Comparison of ENCODE assay signal across 10 cellular contexts in genomic region chr2:128362889-128363228, GRCh38. TPM values are rescaled to one million over a fixed set of nuclear protein-coding genes. Genes with fewer than 3 reads are reported as not detected.
DNase-seq lines count a peak whose midpoint lies in the region; ATAC-seq, FAIRE-seq and TF ChIP-seq lines count a peak whose summit lies in the region.
"Had no signal": no experiment of that assay in that cellular context is flagged by ENCODE, and none has a peak within 500 bp of the region (broad histone marks: within the 10 kb centered on the region; RNA-seq: fewer than 3 reads in every experiment).

No MANE protein-coding gene starts in this region.

- H2AFZ ChIP-seq in astrocyte (ENCODE audit: low read depth, low read length) (no peak overlapping the region), keratinocyte (ENCODE audit: control insufficient read depth, low read length) (no peak overlapping the region)

- H3K36me3 ChIP-seq in astrocyte (ENCODE audit: insufficient read depth, low read length) (no peaks in the 10 kb centered on the region), keratinocyte (ENCODE audit: control insufficient read depth in 2 of 2, extremely low read depth in 1 of 2, insufficient read depth in 2 of 2, low read length in 2 of 2) (no peaks in the 10 kb centered on the region), thyroid gland (no peaks in the 10 kb centered on the region)
- H3K36me3 ChIP-seq: heart right ventricle had no signal

- ATAC-seq in HG02571 (IDR thresholded peaks at IDR 0.05; ENCODE audit: unreplicated experiment) (no peak), HG03469 (IDR thresholded peaks at IDR 0.05; ENCODE audit: unreplicated experiment) (no peak)
- no peak for ATAC-seq in stimulated activated naive B cell treated with anti-CD40 and anti-IgM and Interleukin-4, amounts not matched to agents 10 μg/mL and 1 μg/mL and 100 μg/mL, for 72 hours (replicated peaks)

- H3K9me3 ChIP-seq in astrocyte (ENCODE audit: insufficient read depth, low read depth, low read length) (no peaks in the 10 kb centered on the region), keratinocyte (ENCODE audit: control insufficient read depth, low read depth, low read length) (no peaks in the 10 kb centered on the region), thyroid gland (no peaks in the 10 kb centered on the region)
- H3K9me3 ChIP-seq: heart right ventricle had no signal

- H3K9ac ChIP-seq in astrocyte (ENCODE audit: low read length) (peak overlapping the region; percentile 72), keratinocyte (ENCODE audit: control insufficient read depth, extremely low read depth, insufficient read depth, low read length) (no peak overlapping the region)

- H3K27ac ChIP-seq in astrocyte (ENCODE audit: low read depth, low read length) (peak overlapping the region; percentile 57), keratinocyte (ENCODE audit: control insufficient read depth, insufficient read depth, low read length) (no peak overlapping the region), thyroid gland (no peak overlapping the region)
- H3K27ac ChIP-seq: heart right ventricle had no signal

- FAIRE-seq in astrocyte (lab: Jason Lieb, UNC) (peak; percentile 50), keratinocyte (lab: Jason Lieb, UNC) (peak; percentile 23)

- H3K27ac Mint-ChIP-seq in HFFc6 (peak overlapping the region; percentile 77), astrocyte (ENCODE audit: unreplicated experiment) (peak overlapping the region; percentile 98)
- no peak overlapping the region for H3K27ac Mint-ChIP-seq in stimulated activated naive B cell treated with anti-CD40 and anti-IgM and Interleukin-4, amounts not matched to agents 10 μg/mL and 1 μg/mL and 100 μg/mL, for 72 hours

- TF ChIP-seq CTCF in HFFc6 (IDR thresholded peaks at IDR 0.05) (no peak), astrocyte (IDR thresholded peaks at IDR 0.05; ENCODE audit: insufficient read depth, low read depth, low read length) (no peak), keratinocyte (optimal IDR thresholded peaks at IDR 0.05 in 1 of 3, IDR thresholded peaks at IDR 0.05 in 1 of 3, conservative IDR thresholded peaks at IDR 0.05 in 1 of 3; ENCODE audit: extremely low read depth in 1 of 3, insufficient read depth in 2 of 3, low read length in 3 of 3) (no peak), thyroid gland (IDR thresholded peaks at IDR 0.05) (no peak)

- no peaks in the 10 kb centered on the region for H3K27me3 ChIP-seq in astrocyte (ENCODE audit: insufficient read depth, low read length)
- H3K27me3 ChIP-seq in keratinocyte (ENCODE audit: control insufficient read depth, extremely low read depth, insufficient read depth, low read length) = no peaks in the 10 kb centered on the region
- H3K27me3 ChIP-seq in thyroid gland = no peaks in the 10 kb centered on the region
- H3K27me3 ChIP-seq: heart right ventricle had no signal

- H3K9me1 ChIP-seq in keratinocyte (ENCODE audit: control insufficient read depth, extremely low read depth, insufficient read depth, low read length) = no peaks in the 10 kb centered on the region

- H3K4me1 Mint-ChIP-seq in HFFc6 (ENCODE audit: low read depth) (peaks cover 51% of the 10 kb centered on the region), astrocyte (ENCODE audit: low read depth, unreplicated experiment) (peaks cover 37% of the 10 kb centered on the region)
- no peaks in the 10 kb centered on the region for H3K4me1 Mint-ChIP-seq in stimulated activated naive B cell treated with anti-CD40 and anti-IgM and Interleukin-4, amounts not matched to agents 10 μg/mL and 1 μg/mL and 100 μg/mL, for 72 hours

- H3K79me2 ChIP-seq in astrocyte (ENCODE audit: insufficient read depth, low read length) (no peaks in the 10 kb centered on the region), keratinocyte (ENCODE audit: control insufficient read depth, insufficient read depth, low read length) (no peaks in the 10 kb centered on the region)

- H3K4me3 Mint-ChIP-seq in HFFc6 = peak overlapping the region; percentile 25; the same call in 1 of the 2 replicates
- H3K4me3 Mint-ChIP-seq in astrocyte (ENCODE audit: unreplicated experiment) = no peak overlapping the region
- no peak overlapping the region for H3K4me3 Mint-ChIP-seq in stimulated activated naive B cell treated with anti-CD40 and anti-IgM and Interleukin-4, amounts not matched to agents 10 μg/mL and 1 μg/mL and 100 μg/mL, for 72 hours

- H3K27me3 Mint-ChIP-seq in HFFc6 (ENCODE audit: insufficient read depth) (peaks cover 2% of the 10 kb centered on the region), astrocyte (ENCODE audit: low read depth, unreplicated experiment) (peaks cover 3% of the 10 kb centered on the region)
- H3K27me3 Mint-ChIP-seq in stimulated activated naive B cell treated with anti-CD40 and anti-IgM and Interleukin-4, amounts not matched to agents 10 μg/mL and 1 μg/mL and 100 μg/mL, for 72 hours = no peaks in the 10 kb centered on the region

- H3K4me2 ChIP-seq in astrocyte (ENCODE audit: low read length) = peak overlapping the region; percentile 62
- H3K4me2 ChIP-seq in keratinocyte (ENCODE audit: control insufficient read depth, extremely low read depth, insufficient read depth, low read depth, low read length) = no peak overlapping the region

- H3K4me3 ChIP-seq in astrocyte (ENCODE audit: insufficient read depth, low read depth, low read length) = no peak overlapping the region
- no peak overlapping the region for H3K4me3 ChIP-seq in keratinocyte (ENCODE audit: control insufficient read depth in 2 of 3, extremely low read depth in 1 of 3, insufficient read depth in 2 of 3, low read depth in 1 of 3, low read length in 3 of 3)
- no peak overlapping the region for H3K4me3 ChIP-seq in thyroid gland (replicated peaks in 1 of 3)
- H3K4me3 ChIP-seq: heart right ventricle, skin epidermis had no signal

- H4K20me1 ChIP-seq in astrocyte (ENCODE audit: insufficient read depth, low read length) (no peaks in the 10 kb centered on the region), keratinocyte (ENCODE audit: control insufficient read depth, extremely low read depth, insufficient read depth, low read length) (no peaks in the 10 kb centered on the region)

- TF ChIP-seq POLR2A in thyroid gland (IDR thresholded peaks at IDR 0.05) = no peak

- dilution Hi-C loops in keratinocyte (cut with MboI; ENCODE audit: extremely low pct_ligation_motif_present, low sequenced_read_pairs) = no loop called here

- DNase-seq in HFFc6 = peak; percentile 69
- peak; percentile 83 for DNase-seq in astrocyte (ENCODE audit: low read depth)
- DNase-seq in keratinocyte (ENCODE audit: low read depth, low spot score) = no peak
- peak; percentile 43 to 61 for DNase-seq in thyroid gland
- no peak for DNase-seq in stimulated activated naive B cell treated with anti-CD40 and anti-IgM and Interleukin-4, amounts not matched to agents 10 μg/mL and 1 μg/mL and 100 μg/mL, for 72 hours
- DNase-seq in amygdala (lab: John Stamatoyannopoulos, UW) = no peak
- DNase-seq: heart right ventricle had no signal

- H3K9me3 Mint-ChIP-seq in HFFc6 = no peaks in the 10 kb centered on the region
- H3K9me3 Mint-ChIP-seq in astrocyte (ENCODE audit: unreplicated experiment) = peaks cover 8% of the 10 kb centered on the region
- H3K9me3 Mint-ChIP-seq in stimulated activated naive B cell treated with anti-CD40 and anti-IgM and Interleukin-4, amounts not matched to agents 10 μg/mL and 1 μg/mL and 100 μg/mL, for 72 hours = no peaks in the 10 kb centered on the region

- H3K4me1 ChIP-seq in astrocyte (ENCODE audit: insufficient read depth, low read length) = peaks cover 32% of the 10 kb centered on the region
- peaks cover 5% of the 10 kb centered on the region for H3K4me1 ChIP-seq in keratinocyte (ENCODE audit: control insufficient read depth, extremely low read depth, insufficient read depth, low read length)
- peaks cover 10 to 25% of the 10 kb centered on the region in 2 donors for H3K4me1 ChIP-seq in thyroid gland

- intact Hi-C loops in thyroid gland (cut with DNase I) = no loop called here

- no peaks in the 10 kb centered on the region for H3K36me3 Mint-ChIP-seq in HFFc6 (ENCODE audit: low read depth)
- H3K36me3 Mint-ChIP-seq in astrocyte (ENCODE audit: low read depth, unreplicated experiment) = peaks cover 1% of the 10 kb centered on the region
- no peaks in the 10 kb centered on the region for H3K36me3 Mint-ChIP-seq in stimulated activated naive B cell treated with anti-CD40 and anti-IgM and Interleukin-4, amounts not matched to agents 10 μg/mL and 1 μg/mL and 100 μg/mL, for 72 hours

- WGBS in thyroid gland, 2 donors = 12 to 39% methylated on average over 5 of the region's 6 CpGs

RNA-seq across cellular contexts. Expression of gene HS6ST1, which starts 44.2 kb away (rescaled TPM):
- 10 to 100 TPM; 18.5 to 27.2 (median 24.3) TPM for total RNA-seq in HFFc6 (2021; fragmentation: NEBNext Ultra II Directional; extraction: Animal tissue kit (Norgen Biotek cat#: 25700))
- total RNA-seq in astrocyte (20.5 and 20.9 TPM in 2 replicates), thyroid gland (10 to 100 TPM; 27.1 to 35.6 (median 32.5) TPM)
- polyA plus RNA-seq in keratinocyte = 6.3 to 10.1 TPM (median 9.2 TPM) in 3 replicates
- 6.5 TPM for polyA plus RNA-seq in keratinocyte (2011; ENCODE audit: low read depth)
- 4.5 and 10.8 TPM in 2 replicates for polyA plus RNA-seq in keratinocyte (2011; cell fraction: cytosol; rRNA removed)
- 11.0 and 15.0 TPM in 2 replicates for polyA plus RNA-seq in keratinocyte (2011; cell fraction: nucleus; rRNA removed)
- polyA plus RNA-seq in keratinocyte (2012; ENCODE audit: low replicate concordance) = 11.0 and 20.8 TPM in 2 replicates
- polyA minus RNA-seq in keratinocyte = 10.4 to 23.9 TPM (median 14.1 TPM) in 3 replicates
- 30.3 TPM for polyA minus RNA-seq in keratinocyte (2011; cell fraction: cytosol; rRNA and poly(A)+ RNA removed)
- polyA minus RNA-seq in keratinocyte (2011; cell fraction: nucleus; rRNA and poly(A)+ RNA removed) = 17.5 and 18.5 TPM in 2 replicates

Comparison
In these comparisons a context has a peak if more than half of its experiments do, and no peak if none do; other contexts are left out.
1. DNase-seq: peak in HFFc6 (single experiment), astrocyte (single experiment) and thyroid gland (2 of 2); none in keratinocyte (single experiment), stimulated activated naive B cell treated with anti-CD40 and anti-IgM and Interleukin-4, amounts not matched to agents 10 μg/mL and 1 μg/mL and 100 μg/mL, for 72 hours (single experiment) and amygdala (0 of 56).